In the genomic region with DNA sequence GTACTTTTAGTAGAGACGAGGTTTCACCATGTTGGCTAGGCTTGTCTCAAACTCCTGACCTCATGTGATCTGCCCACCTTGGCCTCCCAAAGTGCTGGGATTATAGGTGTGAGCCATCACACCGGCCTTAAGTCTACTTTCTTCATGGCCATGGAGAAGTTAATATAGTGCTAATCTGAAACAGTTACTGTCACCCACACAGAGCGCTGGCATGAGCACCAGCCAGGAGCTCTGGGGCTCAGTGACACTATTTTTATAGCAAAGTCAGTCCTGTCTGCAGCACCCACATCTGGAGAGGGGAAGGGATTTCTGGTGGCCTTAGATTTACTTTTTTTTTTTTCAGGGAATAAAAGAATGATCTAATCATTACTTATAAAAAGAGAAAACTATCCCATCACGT, we compare ENCODE assay signal across 18 cellular contexts. TPM values are rescaled to one million over a fixed set of nuclear protein-coding genes. Genes with fewer than 3 reads are reported as not detected.
DNase-seq lines count a peak whose midpoint lies in the region; ATAC-seq and TF ChIP-seq lines count a peak whose summit lies in the region.
"Had no signal": no experiment of that assay in that cellular context is flagged by ENCODE, and none has a peak within 500 bp of the region (broad histone marks: within the 10 kb centered on the region; RNA-seq: fewer than 3 reads in every experiment).

No MANE protein-coding gene starts in this region.

- no peaks in the 10 kb centered on the region for H3K36me3 ChIP-seq in adrenal gland (replicated peaks in 1 of 2)

- H3K4me1 Mint-ChIP-seq in activated CD8-positive, alpha-beta T cell treated with anti-CD3 and anti-CD28 coated beads for 36 hours (ENCODE audit: low read depth), result peaks cover 35% of the 10 kb centered on the region
- peaks cover 8% of the 10 kb centered on the region for H3K4me1 Mint-ChIP-seq in activated CD8-positive, alpha-beta T cell treated with anti-CD3 and anti-CD28 coated beads, Interleukin-2, amount 10 ng/mL, durations not matched to agents 7 days and 5 days (ENCODE audit: low read depth)
- H3K4me1 Mint-ChIP-seq in stimulated activated naive CD8-positive, alpha-beta T cell treated with anti-CD3 and anti-CD28 coated beads, Interleukin-15, Interleukin-2, amounts not matched to agents 100 ng/mL and 50 ng/mL, for 24 hours (ENCODE audit: low read depth), result peaks cover 27% of the 10 kb centered on the region

- CTCF ChIA-PET in activated CD8-positive, alpha-beta T cell treated with anti-CD3 and anti-CD28 coated beads for 36 hours (lab: Charles Lee), result interaction anchor here (1.1 to 1.6 kb wide), 3 partner anchors 28 to 37 kb away, joined by 3 to 6 read pairs (median 6); no protein-coding TSS in a partner anchor
- CTCF ChIA-PET in activated CD8-positive, alpha-beta T cell treated with anti-CD3 and anti-CD28 coated beads, Interleukin-2, amount 10 ng/mL, durations not matched to agents 7 days and 5 days (lab: Charles Lee), result interaction anchor here (1.4 kb wide), 1 partner anchor 28 kb away, joined by 9 read pairs; no protein-coding TSS in a partner anchor

- H3K27ac Mint-ChIP-seq in activated CD8-positive, alpha-beta T cell treated with anti-CD3 and anti-CD28 coated beads for 36 hours, result peak overlapping the region; percentile 90
- H3K27ac Mint-ChIP-seq in activated CD8-positive, alpha-beta T cell treated with anti-CD3 and anti-CD28 coated beads, Interleukin-2, amount 10 ng/mL, durations not matched to agents 7 days and 5 days, result no peak overlapping the region
- H3K27ac Mint-ChIP-seq in stimulated activated naive CD8-positive, alpha-beta T cell treated with anti-CD3 and anti-CD28 coated beads, Interleukin-15, Interleukin-2, amounts not matched to agents 100 ng/mL and 50 ng/mL, for 24 hours, result peak overlapping the region; percentile 76

- POLR2A ChIA-PET in activated CD8-positive, alpha-beta T cell treated with anti-CD3 and anti-CD28 coated beads for 36 hours (lab: Charles Lee), result interaction anchor here (1.2 to 1.8 kb wide), 2 partner anchors 10 to 33 kb away, joined by 3 to 6 read pairs; no protein-coding TSS in a partner anchor
- POLR2A ChIA-PET in activated CD8-positive, alpha-beta T cell treated with anti-CD3 and anti-CD28 coated beads, Interleukin-2, amount 10 ng/mL, durations not matched to agents 7 days and 5 days (lab: Charles Lee), result no interaction called here

- no peak for TF ChIP-seq POLR2A in adrenal gland (IDR thresholded peaks at IDR 0.05)

- no peak for DNase-seq in activated CD8-positive, alpha-beta T cell treated with anti-CD3 and anti-CD28 coated beads for 36 hours
- DNase-seq in activated CD8-positive, alpha-beta T cell treated with anti-CD3 and anti-CD28 coated beads, Interleukin-2, amount 10 ng/mL, durations not matched to agents 7 days and 5 days, result no peak
- no peak for DNase-seq in stimulated activated naive CD8-positive, alpha-beta T cell treated with anti-CD3 and anti-CD28 coated beads, Interleukin-15, Interleukin-2, amounts not matched to agents 100 U/mL and 50 U/mL, for 24 hours
- DNase-seq in adrenal gland (no peak), NCI-H446 (lab: John Stamatoyannopoulos, UW) (no peak), ecto neural progenitor cell (ENCODE audit: low spot score) (no peak)
- DNase-seq: ACHN, C1 segment of cervical spinal cord, DND-41, KBM-7, NCI-H1105 treated with DMSO at 0.1 percent for 48 hours, NCI-H1694, NCI-H2081 treated with DMSO at 0.1 percent for 48 hours, NCI-H510A treated with DMSO at 0.1 percent for 48 hours, NCI-H774, SHP77 treated with DMSO at 0.1 percent for 48 hours had no signal

- intact Hi-C loops in activated CD8-positive, alpha-beta T cell treated with anti-CD3 and anti-CD28 coated beads for 36 hours (cut with micrococcal nuclease), result loop anchor here (5.0 kb wide), 1 partner anchor 36 kb away; no protein-coding TSS in a partner anchor
- intact Hi-C loops in adrenal gland (cut with DNase I), result no loop called here

- peak overlapping the region in 3 of 5 donors; percentile 61 to 84 (median 63) for H3K27ac ChIP-seq in adrenal gland

- H3K27me3 ChIP-seq in adrenal gland, result no peaks in the 10 kb centered on the region

- no peak for ATAC-seq in activated CD8-positive, alpha-beta T cell treated with anti-CD3 and anti-CD28 coated beads for 36 hours
- ATAC-seq in activated CD8-positive, alpha-beta T cell treated with anti-CD3 and anti-CD28 coated beads, Interleukin-2, amount 10 ng/mL, durations not matched to agents 7 days and 5 days, result no peak
- ATAC-seq in stimulated activated naive CD8-positive, alpha-beta T cell treated with anti-CD3 and anti-CD28 coated beads, Interleukin-15, Interleukin-2, amounts not matched to agents 100 U/mL and 50 U/mL, for 24 hours, result no peak
- ATAC-seq in HG02938 (IDR thresholded peaks at IDR 0.05; ENCODE audit: unreplicated experiment), result no peak

- 78 to 89% (median 83%) methylated on average over 4 of the region's 4 CpGs for WGBS in adrenal gland, 4 donors

- H3K4me3 Mint-ChIP-seq in activated CD8-positive, alpha-beta T cell treated with anti-CD3 and anti-CD28 coated beads for 36 hours, result no peak overlapping the region
- H3K4me3 Mint-ChIP-seq in activated CD8-positive, alpha-beta T cell treated with anti-CD3 and anti-CD28 coated beads, Interleukin-2, amount 10 ng/mL, durations not matched to agents 7 days and 5 days, result no peak overlapping the region
- H3K4me3 Mint-ChIP-seq in stimulated activated naive CD8-positive, alpha-beta T cell treated with anti-CD3 and anti-CD28 coated beads, Interleukin-15, Interleukin-2, amounts not matched to agents 100 ng/mL and 50 ng/mL, for 24 hours, result no peak overlapping the region

- no peak overlapping the region for H3K4me3 ChIP-seq in adrenal gland

- no peaks in the 10 kb centered on the region for H3K9me3 ChIP-seq in adrenal gland (replicated peaks in 1 of 3)

- H3K9me3 Mint-ChIP-seq in activated CD8-positive, alpha-beta T cell treated with anti-CD3 and anti-CD28 coated beads for 36 hours, result no peaks in the 10 kb centered on the region
- H3K9me3 Mint-ChIP-seq in activated CD8-positive, alpha-beta T cell treated with anti-CD3 and anti-CD28 coated beads, Interleukin-2, amount 10 ng/mL, durations not matched to agents 7 days and 5 days (ENCODE audit: insufficient read depth), result no peaks in the 10 kb centered on the region
- H3K9me3 Mint-ChIP-seq in stimulated activated naive CD8-positive, alpha-beta T cell treated with anti-CD3 and anti-CD28 coated beads, Interleukin-15, Interleukin-2, amounts not matched to agents 100 ng/mL and 50 ng/mL, for 24 hours, result no peaks in the 10 kb centered on the region

- peaks cover 15% of the 10 kb centered on the region for H3K36me3 Mint-ChIP-seq in activated CD8-positive, alpha-beta T cell treated with anti-CD3 and anti-CD28 coated beads for 36 hours (ENCODE audit: low read depth)
- peaks cover 2% of the 10 kb centered on the region for H3K36me3 Mint-ChIP-seq in activated CD8-positive, alpha-beta T cell treated with anti-CD3 and anti-CD28 coated beads, Interleukin-2, amount 10 ng/mL, durations not matched to agents 7 days and 5 days (ENCODE audit: low read depth)
- H3K36me3 Mint-ChIP-seq in stimulated activated naive CD8-positive, alpha-beta T cell treated with anti-CD3 and anti-CD28 coated beads, Interleukin-15, Interleukin-2, amounts not matched to agents 100 ng/mL and 50 ng/mL, for 24 hours (ENCODE audit: low read depth), result no peaks in the 10 kb centered on the region

- TF ChIP-seq CTCF in activated CD8-positive, alpha-beta T cell treated with anti-CD3 and anti-CD28 coated beads for 36 hours (IDR thresholded peaks at IDR 0.05), result no peak
- no peak for TF ChIP-seq CTCF in adrenal gland (IDR thresholded peaks at IDR 0.05)

- H3K4me1 ChIP-seq in adrenal gland (replicated peaks in 1 of 2), result no peaks in the 10 kb centered on the region

- H3K27me3 Mint-ChIP-seq in activated CD8-positive, alpha-beta T cell treated with anti-CD3 and anti-CD28 coated beads for 36 hours, result no peaks in the 10 kb centered on the region
- no peaks in the 10 kb centered on the region for H3K27me3 Mint-ChIP-seq in activated CD8-positive, alpha-beta T cell treated with anti-CD3 and anti-CD28 coated beads, Interleukin-2, amount 10 ng/mL, durations not matched to agents 7 days and 5 days (ENCODE audit: low read depth)
- H3K27me3 Mint-ChIP-seq in stimulated activated naive CD8-positive, alpha-beta T cell treated with anti-CD3 and anti-CD28 coated beads, Interleukin-15, Interleukin-2, amounts not matched to agents 100 ng/mL and 50 ng/mL, for 24 hours, result no peaks in the 10 kb centered on the region

RNA-seq across cellular contexts. Expression of a gene that starts 21.3 kb away (rescaled TPM):
- total RNA-seq in activated CD8-positive, alpha-beta T cell treated with anti-CD3 and anti-CD28 coated beads for 36 hours, result 10 to 100 TPM; 29.1 to 32.5 TPM
- total RNA-seq in activated CD8-positive, alpha-beta T cell treated with anti-CD3 and anti-CD28 coated beads, Interleukin-2, amount 10 ng/mL, durations not matched to agents 7 days and 5 days, result 1 to 10 TPM; 2.6 to 3.0 TPM
- total RNA-seq in adrenal gland, result 100 to 1,000 TPM in 2 of 8 donors, 10 to 100 TPM in 6; 38.7 to 228 (median 65.2) TPM
- 100 to 1,000 TPM in 1 of 3 donors, 10 to 100 TPM in 2; 21.0 to 134 (median 58.4) TPM for polyA plus RNA-seq in adrenal gland

Comparison
In these comparisons a context has a peak if more than half of its experiments do, and no peak if none do; other contexts are left out.
1. RNA of a gene that starts 21.3 kb away (total RNA-seq): 38.7 to 228 TPM in adrenal gland and 29.1 to 32.5 TPM in activated CD8-positive, alpha-beta T cell treated with anti-CD3 and anti-CD28 coated beads for 36 hours; 2.6 to 3.0 TPM in activated CD8-positive, alpha-beta T cell treated with anti-CD3 and anti-CD28 coated beads, Interleukin-2, amount 10 ng/mL, durations not matched to agents 7 days and 5 days; every median in the first group is over 4 times any median in the second.